ENCODE assay signal across 7 cellular contexts in genomic region chr22:41448189-41448808, GRCh38. TPM values are rescaled to one million over a fixed set of nuclear protein-coding genes. Genes with fewer than 3 reads are reported as not detected.
DNase-seq lines count a peak whose midpoint lies in the region; ATAC-seq and TF ChIP-seq lines count a peak whose summit lies in the region.

No MANE protein-coding gene starts in this region.

- H3K27ac ChIP-seq in VCaP (peak overlapping the region; percentile 100), breast epithelium (peak overlapping the region; percentile 97 to 100)

- TF ChIP-seq CTCF in VCaP (conservative IDR thresholded peaks at IDR 0.05) = no peak
- no peak for TF ChIP-seq CTCF in breast epithelium (IDR thresholded peaks at IDR 0.05)

- DNase-seq in NCI-H2196 (lab: John Stamatoyannopoulos, UW; ENCODE audit: unreplicated experiment) = peak; percentile 97
- peak; percentile 93 to 97 for DNase-seq in breast epithelium (ENCODE audit: low spot score in 2 of 2)

- peak overlapping the region; percentile 91 for H3K9ac ChIP-seq in skeletal muscle satellite cell (ENCODE audit: low read depth, low read length)

- ATAC-seq in GM18861 (IDR thresholded peaks at IDR 0.05; ENCODE audit: unreplicated experiment) = peak; percentile 43
- ATAC-seq in HG03108 (IDR thresholded peaks at IDR 0.05; ENCODE audit: unreplicated experiment) = peak; percentile 39

- H3K36me3 ChIP-seq in breast epithelium = no peaks in the 10 kb centered on the region
- peaks cover 5% of the 10 kb centered on the region for H3K36me3 ChIP-seq in skeletal muscle satellite cell (ENCODE audit: insufficient read depth, low read length)

- peak overlapping the region; percentile 99 for H3K4me2 ChIP-seq in skeletal muscle satellite cell (ENCODE audit: low read length)

- H3K4me3 ChIP-seq in breast epithelium = peak overlapping the region; percentile 69 to 100 (median 93)
- peak overlapping the region; percentile 66 for H3K4me3 ChIP-seq in iPS-18c (ENCODE audit: insufficient read depth, low read depth, low read length)
- H3K4me3 ChIP-seq in skeletal muscle satellite cell (ENCODE audit: low read length) = peak overlapping the region; percentile 94

- H3K4me1 ChIP-seq in breast epithelium (no peaks in the 10 kb centered on the region), skeletal muscle satellite cell (ENCODE audit: control insufficient read depth, insufficient read depth, low read length) (peaks cover 5% of the 10 kb centered on the region)

- TF ChIP-seq POLR2A in breast epithelium (IDR thresholded peaks at IDR 0.05) = peak; percentile 81

- intact Hi-C loops in breast epithelium (cut with DNase I; ENCODE audit: low total_unique reads) = loop anchor here (10.0 kb wide), 1 partner anchor 593 kb away; the partner anchor contains the start of genes ST13 and XPNPEP3

- H3K9me3 ChIP-seq in breast epithelium (no peaks in the 10 kb centered on the region), iPS-18c (ENCODE audit: control insufficient read depth, insufficient read depth, low read length) (no peaks in the 10 kb centered on the region), skeletal muscle satellite cell (replicated peaks; ENCODE audit: low read length) (no peaks in the 10 kb centered on the region)

- H3K27me3 ChIP-seq in breast epithelium (no peaks in the 10 kb centered on the region), skeletal muscle satellite cell (ENCODE audit: control insufficient read depth, insufficient read depth, low read length) (no peaks in the 10 kb centered on the region)

RNA-seq across cellular contexts. Expression of gene TOB2, which starts 1.7 kb away (rescaled TPM):
- total RNA-seq in breast epithelium = 10 to 100 TPM; 28.8 to 61.9 (median 45.8) TPM
- total RNA-seq in skeletal muscle satellite cell (2012; rRNA removed) = 27.6 and 28.6 TPM in 2 replicates

RNA-seq across cellular contexts. Expression of gene PHF5A, which starts 20.2 kb away (rescaled TPM):
- total RNA-seq in breast epithelium = 10 to 100 TPM; 42.0 to 46.0 (median 43.8) TPM
- 53.2 and 54.4 TPM in 2 replicates for total RNA-seq in skeletal muscle satellite cell (2012; rRNA removed)

RNA-seq across cellular contexts. Expression of gene ACO2, which starts 20.6 kb away (rescaled TPM):
- 10 to 100 TPM; 58.1 to 92.2 (median 65.2) TPM for total RNA-seq in breast epithelium
- 73.8 and 74.8 TPM in 2 replicates for total RNA-seq in skeletal muscle satellite cell (2012; rRNA removed)

Comparison
In these comparisons a context has a peak if more than half of its experiments do, and no peak if none do; other contexts are left out.
1. Peak in every context shown above with its lines: DNase-seq, ATAC-seq, H3K4me3 ChIP-seq and H3K27ac ChIP-seq.